ENCODE assay signal across 30 cellular contexts in the genomic region with DNA sequence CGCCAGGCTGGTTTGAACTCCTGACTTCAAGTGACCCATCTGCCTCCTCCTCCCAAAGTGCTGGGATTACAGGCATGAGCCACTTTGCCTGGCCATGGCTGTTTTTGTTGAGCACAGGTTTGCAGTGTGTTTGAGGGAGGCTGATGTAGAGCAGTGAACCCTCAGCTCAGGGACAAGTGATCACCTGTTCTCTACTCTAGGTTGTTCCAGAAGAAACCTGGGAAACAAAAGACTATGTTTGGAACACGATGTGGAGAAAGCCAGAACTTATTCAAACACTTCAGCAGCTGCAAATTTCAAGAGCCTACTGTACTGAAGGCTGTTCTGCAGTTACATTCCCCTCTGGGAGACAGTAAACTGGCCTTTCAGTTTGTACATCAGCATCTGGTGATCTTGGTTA. TPM values are rescaled to one million over a fixed set of nuclear protein-coding genes. Genes with fewer than 3 reads are reported as not detected.
"Had no signal": no experiment of that assay in that cellular context is flagged by ENCODE, and none has a peak within 500 bp of the region (broad histone marks: within the 10 kb centered on the region; RNA-seq: fewer than 3 reads in every experiment).

No MANE protein-coding gene starts in this region.

- DNase-seq: activated CD4-positive, alpha-beta memory T cell treated with anti-CD3 and anti-CD28 coated beads for 36 hours; activated CD4-positive, alpha-beta T cell treated with anti-CD3 and anti-CD28 coated beads, Interleukin-2, amount 10 ng/mL, durations not matched to agents 7 days and 5 days; activated CD4-positive, CD25-positive, alpha-beta regulatory T cell; activated CD8-positive, alpha-beta memory T cell treated with anti-CD3 and anti-CD28 coated beads for 24 hours; activated gamma-delta T cell; activated naive CD4-positive, alpha-beta T cell treated with anti-CD3 and anti-CD28 coated beads for 36 hours; activated T-cell treated with anti-CD3 and anti-CD28 coated beads, Interleukin-2, amount 50 U/mL, for 48 hours; amygdala; Karpas-422; NCI-H1105 treated with DMSO at 0.1 percent for 48 hours; NCI-H1436 treated with DMSO at 0.1 percent for 48 hours; NCI-H187; NCI-H2081; NCI-H2171; NCI-H2227 treated with DMSO at 0.1 percent for 48 hours; NCI-H446 treated with DMSO at 0.1 percent for 48 hours; NCI-H526 treated with DMSO at 0.1 percent for 48 hours; NCI-H82; RPMI8226; T-cell; T-helper 2 cell; T1000 had no signal

- H3K4me1 Mint-ChIP-seq: activated T-helper 17 cell treated with anti-CD3 and anti-CD28 coated beads, Interleukin-2, amount 50 U/mL, for 72 hours; central memory CD8-positive, alpha-beta T cell had no signal

- H3K36me3 Mint-ChIP-seq: activated CD4-positive, alpha-beta memory T cell treated with anti-CD3 and anti-CD28 coated beads for 36 hours; activated naive CD8-positive, alpha-beta T cell; brain; T-cell had no signal

- H3K4me3 ChIP-seq: SK-N-MC had no signal

- H3K27ac Mint-ChIP-seq: activated CD4-positive, alpha-beta memory T cell treated with anti-CD3 and anti-CD28 coated beads for 36 hours; activated CD4-positive, alpha-beta T cell treated with anti-CD3 and anti-CD28 coated beads, Interleukin-2, amount 10 ng/mL, durations not matched to agents 7 days and 5 days; activated naive CD4-positive, alpha-beta T cell treated with anti-CD3 and anti-CD28 coated beads for 36 hours; activated naive CD8-positive, alpha-beta T cell; activated T-helper 17 cell treated with anti-CD3 and anti-CD28 coated beads, Interleukin-2, amount 50 U/mL, for 72 hours; brain; T-cell had no signal

- H3K27ac ChIP-seq: SK-N-MC had no signal

- ATAC-seq: activated T-helper 17 cell treated with anti-CD3 and anti-CD28 coated beads, Interleukin-2, amount 50 U/mL, for 72 hours; Right ventricle myocardium inferior; T-cell had no signal

- H3K4me3 Mint-ChIP-seq: activated CD4-positive, alpha-beta memory T cell treated with anti-CD3 and anti-CD28 coated beads for 36 hours; activated CD4-positive, alpha-beta T cell treated with anti-CD3 and anti-CD28 coated beads, Interleukin-2, amount 10 ng/mL, durations not matched to agents 7 days and 5 days; activated naive CD4-positive, alpha-beta T cell treated with anti-CD3 and anti-CD28 coated beads for 36 hours; activated naive CD8-positive, alpha-beta T cell; activated T-helper 17 cell treated with anti-CD3 and anti-CD28 coated beads, Interleukin-2, amount 50 U/mL, for 72 hours; brain; central memory CD8-positive, alpha-beta T cell; T-cell had no signal

- H3K9me3 Mint-ChIP-seq: activated CD4-positive, alpha-beta memory T cell treated with anti-CD3 and anti-CD28 coated beads for 36 hours; activated CD4-positive, alpha-beta T cell treated with anti-CD3 and anti-CD28 coated beads, Interleukin-2, amount 10 ng/mL, durations not matched to agents 7 days and 5 days; activated naive CD4-positive, alpha-beta T cell treated with anti-CD3 and anti-CD28 coated beads for 36 hours; activated T-helper 17 cell treated with anti-CD3 and anti-CD28 coated beads, Interleukin-2, amount 50 U/mL, for 72 hours; central memory CD8-positive, alpha-beta T cell; T-cell had no signal

RNA-seq across cellular contexts. Expression of a gene that starts 4.7 kb away (rescaled TPM):
- total RNA-seq: activated CD4-positive, alpha-beta memory T cell treated with anti-CD3 and anti-CD28 coated beads for 36 hours; activated CD4-positive, alpha-beta T cell treated with anti-CD3 and anti-CD28 coated beads, Interleukin-2, amount 10 ng/mL, durations not matched to agents 7 days and 5 days; activated naive CD4-positive, alpha-beta T cell treated with anti-CD3 and anti-CD28 coated beads for 36 hours; activated T-helper 17 cell treated with anti-CD3 and anti-CD28 coated beads, Interleukin-2, amount 50 U/mL, for 72 hours; astrocyte; OCI-LY7; Right ventricle myocardium inferior; T-cell had no signal

RNA-seq across cellular contexts. Expression of a gene that starts 11.1 kb away (rescaled TPM):
- total RNA-seq: OCI-LY7 had no signal
